In the genomic region with DNA sequence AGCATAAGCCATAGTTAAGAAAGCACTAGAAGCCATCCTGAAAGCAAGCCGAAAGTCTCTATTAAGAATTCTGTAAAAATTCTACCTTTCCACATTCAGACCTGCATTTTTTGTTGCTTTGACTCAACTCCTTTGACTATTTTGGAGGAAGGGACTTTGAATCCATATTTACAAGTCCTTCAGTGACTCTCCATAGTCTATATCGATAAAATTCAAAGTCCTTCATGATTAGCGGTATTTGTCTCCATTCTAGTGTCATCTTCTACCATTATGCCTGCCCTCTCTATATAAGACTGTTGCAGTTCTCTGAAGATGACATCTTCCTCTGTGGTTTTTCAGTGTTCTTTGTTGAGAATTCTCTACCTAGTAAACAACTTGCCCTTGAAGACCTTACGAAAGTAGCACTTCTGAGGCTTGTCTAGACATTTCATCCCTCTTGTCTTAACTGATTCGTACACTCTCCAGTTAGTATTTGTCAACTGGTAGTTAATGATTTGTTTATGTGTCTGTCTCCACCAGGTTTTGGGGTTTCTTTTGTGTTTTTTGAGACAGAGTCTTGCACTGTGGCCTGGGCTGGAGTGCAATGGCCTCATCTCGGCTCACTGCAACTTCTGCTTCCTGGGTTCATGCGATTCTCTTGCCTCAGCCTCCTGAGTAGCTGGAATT, we compare ENCODE assay signal across 1 cellular context.
TF ChIP-seq lines count a peak whose summit lies in the region.

No MANE protein-coding gene starts in this region.

TF ChIP-seq in GM23338, 12 proteins besides CTCF, POLR2A, EP300 and RAD21 (continued from another document):
- TF ChIP-seq, protein P1, sequence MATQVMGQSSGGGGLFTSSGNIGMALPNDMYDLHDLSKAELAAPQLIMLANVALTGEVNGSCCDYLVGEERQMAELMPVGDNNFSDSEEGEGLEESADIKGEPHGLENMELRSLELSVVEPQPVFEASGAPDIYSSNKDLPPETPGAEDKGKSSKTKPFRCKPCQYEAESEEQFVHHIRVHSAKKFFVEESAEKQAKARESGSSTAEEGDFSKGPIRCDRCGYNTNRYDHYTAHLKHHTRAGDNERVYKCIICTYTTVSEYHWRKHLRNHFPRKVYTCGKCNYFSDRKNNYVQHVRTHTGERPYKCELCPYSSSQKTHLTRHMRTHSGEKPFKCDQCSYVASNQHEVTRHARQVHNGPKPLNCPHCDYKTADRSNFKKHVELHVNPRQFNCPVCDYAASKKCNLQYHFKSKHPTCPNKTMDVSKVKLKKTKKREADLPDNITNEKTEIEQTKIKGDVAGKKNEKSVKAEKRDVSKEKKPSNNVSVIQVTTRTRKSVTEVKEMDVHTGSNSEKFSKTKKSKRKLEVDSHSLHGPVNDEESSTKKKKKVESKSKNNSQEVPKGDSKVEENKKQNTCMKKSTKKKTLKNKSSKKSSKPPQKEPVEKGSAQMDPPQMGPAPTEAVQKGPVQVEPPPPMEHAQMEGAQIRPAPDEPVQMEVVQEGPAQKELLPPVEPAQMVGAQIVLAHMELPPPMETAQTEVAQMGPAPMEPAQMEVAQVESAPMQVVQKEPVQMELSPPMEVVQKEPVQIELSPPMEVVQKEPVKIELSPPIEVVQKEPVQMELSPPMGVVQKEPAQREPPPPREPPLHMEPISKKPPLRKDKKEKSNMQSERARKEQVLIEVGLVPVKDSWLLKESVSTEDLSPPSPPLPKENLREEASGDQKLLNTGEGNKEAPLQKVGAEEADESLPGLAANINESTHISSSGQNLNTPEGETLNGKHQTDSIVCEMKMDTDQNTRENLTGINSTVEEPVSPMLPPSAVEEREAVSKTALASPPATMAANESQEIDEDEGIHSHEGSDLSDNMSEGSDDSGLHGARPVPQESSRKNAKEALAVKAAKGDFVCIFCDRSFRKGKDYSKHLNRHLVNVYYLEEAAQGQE (IDR thresholded peaks at IDR 0.05; ENCODE audit: unreplicated experiment): no peak
- TF ChIP-seq POLR2AphosphoS5 (IDR thresholded peaks at IDR 0.05; ENCODE audit: low read depth) (no peak), ZNF331 (CRISPR knock-in tag; IDR thresholded peaks at IDR 0.05; ENCODE audit: low read depth) (no peak), EZH2phosphoT487 (IDR thresholded peaks at IDR 0.05; ENCODE audit: unreplicated experiment) (no peak), ZNF114 (CRISPR knock-in tag; IDR thresholded peaks at IDR 0.05) (no peak), CREB1 (CRISPR knock-in tag; IDR thresholded peaks at IDR 0.05; ENCODE audit: low read depth) (no peak), JUNB (IDR thresholded peaks at IDR 0.05; ENCODE audit: unreplicated experiment) (no peak), EZH2 (IDR thresholded peaks at IDR 0.05; ENCODE audit: low read depth, unreplicated experiment) (no peak), STAT1 (IDR thresholded peaks at IDR 0.05; ENCODE audit: unreplicated experiment) (no peak), NANOG (IDR thresholded peaks at IDR 0.05; ENCODE audit: borderline replicate concordance) (no peak)
- TF ChIP-seq, protein P2, sequence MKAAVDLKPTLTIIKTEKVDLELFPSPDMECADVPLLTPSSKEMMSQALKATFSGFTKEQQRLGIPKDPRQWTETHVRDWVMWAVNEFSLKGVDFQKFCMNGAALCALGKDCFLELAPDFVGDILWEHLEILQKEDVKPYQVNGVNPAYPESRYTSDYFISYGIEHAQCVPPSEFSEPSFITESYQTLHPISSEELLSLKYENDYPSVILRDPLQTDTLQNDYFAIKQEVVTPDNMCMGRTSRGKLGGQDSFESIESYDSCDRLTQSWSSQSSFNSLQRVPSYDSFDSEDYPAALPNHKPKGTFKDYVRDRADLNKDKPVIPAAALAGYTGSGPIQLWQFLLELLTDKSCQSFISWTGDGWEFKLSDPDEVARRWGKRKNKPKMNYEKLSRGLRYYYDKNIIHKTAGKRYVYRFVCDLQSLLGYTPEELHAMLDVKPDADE (IDR thresholded peaks at IDR 0.05): no peak
